ENCODE assay signal across 21 cellular contexts in genomic region chr3:86175593-86175992, GRCh38.
DNase-seq lines count a peak whose midpoint lies in the region; ATAC-seq and TF ChIP-seq lines count a peak whose summit lies in the region.
"Had no signal": no experiment of that assay in that cellular context is flagged by ENCODE, and none has a peak within 500 bp of the region (broad histone marks: within the 10 kb centered on the region; RNA-seq: fewer than 3 reads in every experiment).

No MANE protein-coding gene starts in this region.

- intact Hi-C loops in upper lobe of right lung (cut with DNase I): no loop called here

- DNase-seq in NCI-H2081 (lab: John Stamatoyannopoulos, UW) (peak; percentile 15 to 56), NCI-H2081 treated with DMSO at 0.1 percent for 48 hours (lab: John Stamatoyannopoulos, UW) (no peak), NCI-H345 treated with DMSO at 0.1 percent for 48 hours (lab: John Stamatoyannopoulos, UW; ENCODE audit: unreplicated experiment) (peak; percentile 55), iPS DF 6.9 (ENCODE audit: low read depth, low spot score) (peak; percentile 77), upper lobe of right lung (no peak)
- no peak for DNase-seq in effector memory CD4-positive, alpha-beta T cell
- DNase-seq: activated CD4-positive, alpha-beta T cell treated with anti-CD3 and anti-CD28 coated beads, Interleukin-2, amount 10 ng/mL, durations not matched to agents 7 days and 5 days; activated CD8-positive, alpha-beta memory T cell treated with anti-CD3 and anti-CD28 coated beads, Interleukin-2, amount 50 U/mL, for 4 hours; activated effector memory CD4-positive, alpha-beta T cell treated with anti-CD3 and anti-CD28 coated beads, Interleukin-2, amount 50 U/mL, for 16 hours; DMS 273 treated with DMSO at 0.1 percent for 48 hours; effector memory CD8-positive, alpha-beta T cell; heart left ventricle; midbrain; NCI-H187 treated with DMSO at 0.1 percent for 48 hours; NK-92 treated with Interleukin-12 subunit alpha and Interleukin-12 subunit beta, amount 100 ng/mL, for 24 hours; testis had no signal

- H3K36me3 ChIP-seq in iPS DF 6.9 (ENCODE audit: control insufficient read depth, insufficient read depth, low read length) (no peaks in the 10 kb centered on the region), upper lobe of right lung (no peaks in the 10 kb centered on the region)
- no peaks in the 10 kb centered on the region for H3K36me3 ChIP-seq in effector memory CD4-positive, alpha-beta T cell (ENCODE audit: control insufficient read depth, insufficient read depth, low read length)
- H3K36me3 ChIP-seq: BLaER1 treated with 17β-estradiol and CSF1 and Interleukin-3, amounts not matched to agents 10 nM and 100 nM; heart left ventricle had no signal

- H3K27ac ChIP-seq in iPS DF 6.9 (ENCODE audit: low read length): no peak overlapping the region
- no peak overlapping the region for H3K27ac ChIP-seq in upper lobe of right lung
- no peak overlapping the region for H3K27ac ChIP-seq in effector memory CD4-positive, alpha-beta T cell (ENCODE audit: insufficient read depth, low read length, poor library complexity, severe bottlenecking)
- H3K27ac ChIP-seq: A549; BLaER1 treated with 17β-estradiol and CSF1 and Interleukin-3, amounts not matched to agents 10 nM and 100 nM; heart left ventricle; testis had no signal

- peaks cover 7% of the 10 kb centered on the region; the same call in 1 of the 2 replicates for H3K4me1 ChIP-seq in iPS DF 6.9 (ENCODE audit: control insufficient read depth, insufficient read depth, low read length)
- H3K4me1 ChIP-seq in upper lobe of right lung: no peaks in the 10 kb centered on the region
- H3K4me1 ChIP-seq in effector memory CD4-positive, alpha-beta T cell (ENCODE audit: control insufficient read depth, insufficient read depth, low read length, poor library complexity, severe bottlenecking): no peaks in the 10 kb centered on the region
- H3K4me1 ChIP-seq: A549, heart left ventricle, testis had no signal

- TF ChIP-seq CTCF in upper lobe of right lung (IDR thresholded peaks at IDR 0.05): no peak

- H3K9me3 ChIP-seq in iPS DF 6.9 (ENCODE audit: control insufficient read depth, insufficient read depth, low read length): no peaks in the 10 kb centered on the region
- H3K9me3 ChIP-seq in upper lobe of right lung: no peaks in the 10 kb centered on the region
- no peaks in the 10 kb centered on the region for H3K9me3 ChIP-seq in effector memory CD4-positive, alpha-beta T cell (ENCODE audit: control insufficient read depth, low read length)
- H3K9me3 ChIP-seq: A549; BLaER1 treated with 17β-estradiol and CSF1 and Interleukin-3, amounts not matched to agents 10 nM and 100 nM; heart left ventricle; testis had no signal

- H3K27me3 ChIP-seq in iPS DF 6.9 (ENCODE audit: control insufficient read depth, insufficient read depth, low read length): no peaks in the 10 kb centered on the region
- no peaks in the 10 kb centered on the region for H3K27me3 ChIP-seq in upper lobe of right lung
- no peaks in the 10 kb centered on the region for H3K27me3 ChIP-seq in effector memory CD4-positive, alpha-beta T cell (replicated peaks; ENCODE audit: control insufficient read depth, insufficient read depth, low read length, poor library complexity, severe bottlenecking)
- H3K27me3 ChIP-seq: BLaER1 treated with 17β-estradiol and CSF1 and Interleukin-3, amounts not matched to agents 10 nM and 100 nM; heart left ventricle; testis had no signal

- H3K4me3 ChIP-seq in iPS DF 6.9 (ENCODE audit: low read length) (no peak overlapping the region), upper lobe of right lung (no peak overlapping the region)
- H3K4me3 ChIP-seq in effector memory CD4-positive, alpha-beta T cell (ENCODE audit: insufficient read depth, low read depth, low read length, poor library complexity, severe bottlenecking): no peak overlapping the region
- H3K4me3 ChIP-seq: A549; BLaER1 treated with 17β-estradiol and CSF1 and Interleukin-3, amounts not matched to agents 10 nM and 100 nM; heart left ventricle; testis had no signal

- WGBS in iPS DF 6.9 (ENCODE audit: insufficient coverage, insufficient read length): no CpG with 5 or more reads among the region's 3 CpGs

- peak; percentile 54 for ATAC-seq in upper lobe of right lung
- no peak for ATAC-seq in HG02623 (IDR thresholded peaks at IDR 0.05; ENCODE audit: unreplicated experiment)
- no peak for ATAC-seq in activated CD4-positive, CD25-positive, alpha-beta regulatory T cell treated with anti-CD3 and anti-CD28 coated beads, Interleukin-2, amount 50 U/mL, for 24 hours
- ATAC-seq: A549; effector memory CD8-positive, alpha-beta T cell; heart left ventricle; SK-N-SH treated with all-trans-retinoic acid at 6 μM for 48 hours had no signal

Comparison
In these comparisons a context has a peak if more than half of its experiments do, and no peak if none do; other contexts are left out.
1. DNase-seq: peak in NCI-H2081 (2 of 2), NCI-H345 treated with DMSO at 0.1 percent for 48 hours (single experiment) and iPS DF 6.9 (single experiment); none in NCI-H2081 treated with DMSO at 0.1 percent for 48 hours (single experiment), upper lobe of right lung (single experiment) and effector memory CD4-positive, alpha-beta T cell (0 of 3).